8 cellular contexts compared by ENCODE assay signal in genomic region chr19:7515091-7515470, GRCh38.
DNase-seq lines count a peak whose midpoint lies in the region; ATAC-seq lines count a peak whose summit lies in the region.
"Had no signal": no experiment of that assay in that cellular context is flagged by ENCODE, and none has a peak within 500 bp of the region (broad histone marks: within the 10 kb centered on the region; RNA-seq: fewer than 3 reads in every experiment).

No MANE protein-coding gene starts in this region.

- H3K27ac ChIP-seq in HUES6 (ENCODE audit: low read depth, low read length) (peak overlapping the region; percentile 10; the same call in 1 of the 2 replicates), stomach smooth muscle (ENCODE audit: low read length) (peak overlapping the region; percentile 96)

- H3K9me3 ChIP-seq in HUES6 (ENCODE audit: control insufficient read depth, insufficient read depth, low read depth, low read length) = no peaks in the 10 kb centered on the region
- H3K9me3 ChIP-seq in adipocyte (ENCODE audit: control insufficient read depth, low read length) = no peaks in the 10 kb centered on the region
- H3K9me3 ChIP-seq in stomach smooth muscle (ENCODE audit: control insufficient read depth in 2 of 2, low read length in 2 of 2) = no peaks in the 10 kb centered on the region

- ATAC-seq in HG03139 (IDR thresholded peaks at IDR 0.05; ENCODE audit: unreplicated experiment) (no peak), HG03521 (IDR thresholded peaks at IDR 0.05; ENCODE audit: unreplicated experiment) (no peak)

- H3K4me3 ChIP-seq in HUES6 (ENCODE audit: low read depth, low read length) (0 out of 2 replicates have a peak overlapping the region, but pooled peaks have one; percentile 57), adipocyte (ENCODE audit: low read length) (no peak overlapping the region), stomach smooth muscle (ENCODE audit: low read length in 2 of 2) (peak overlapping the region; percentile 77 to 81)

- DNase-seq in adipocyte (ENCODE audit: low read depth) = peak; percentile 52
- DNase-seq in left kidney (ENCODE audit: low read depth, low spot score) = peak; percentile 27
- no peak for DNase-seq in stimulated activated CD4-positive, alpha-beta T cell treated with anti-CD3 and anti-CD28 coated beads, Interleukin-15, amount 100 ng/mL, for 24 hours
- DNase-seq: NCI-H1048 had no signal

- H3K9ac ChIP-seq in HUES6 (ENCODE audit: low read length) (peak overlapping the region; percentile 85), adipocyte (ENCODE audit: low read length) (no peak overlapping the region), stomach smooth muscle (ENCODE audit: low read length in 2 of 2) (peak overlapping the region; percentile 78 to 85)

- no peaks in the 10 kb centered on the region for H3K36me3 ChIP-seq in HUES6 (ENCODE audit: control insufficient read depth, insufficient read depth, low read length)
- no peaks in the 10 kb centered on the region for H3K36me3 ChIP-seq in adipocyte (ENCODE audit: control insufficient read depth, insufficient read depth, low read length, severe bottlenecking)
- no peaks in the 10 kb centered on the region for H3K36me3 ChIP-seq in stomach smooth muscle (ENCODE audit: control insufficient read depth in 2 of 2, insufficient read depth in 2 of 2, low read length in 2 of 2)

- H3K4me1 ChIP-seq in HUES6 (ENCODE audit: control insufficient read depth, insufficient read depth, low read length) (peaks cover 13% of the 10 kb centered on the region), adipocyte (ENCODE audit: control insufficient read depth, insufficient read depth, low read length) (peaks cover 12% of the 10 kb centered on the region), stomach smooth muscle (ENCODE audit: control insufficient read depth, insufficient read depth, low read length) (peaks cover 20% of the 10 kb centered on the region)

- H3K27me3 ChIP-seq in HUES6 (ENCODE audit: control insufficient read depth, insufficient read depth, low read length) = no peaks in the 10 kb centered on the region
- no peaks in the 10 kb centered on the region for H3K27me3 ChIP-seq in adipocyte (replicated peaks; ENCODE audit: control insufficient read depth, insufficient read depth, low read length)
- H3K27me3 ChIP-seq in stomach smooth muscle (ENCODE audit: control insufficient read depth in 1 of 2, insufficient read depth in 2 of 2, low read length in 2 of 2) = no peaks in the 10 kb centered on the region
